Comparison of ENCODE assay signal across 8 cellular contexts in the genomic region with DNA sequence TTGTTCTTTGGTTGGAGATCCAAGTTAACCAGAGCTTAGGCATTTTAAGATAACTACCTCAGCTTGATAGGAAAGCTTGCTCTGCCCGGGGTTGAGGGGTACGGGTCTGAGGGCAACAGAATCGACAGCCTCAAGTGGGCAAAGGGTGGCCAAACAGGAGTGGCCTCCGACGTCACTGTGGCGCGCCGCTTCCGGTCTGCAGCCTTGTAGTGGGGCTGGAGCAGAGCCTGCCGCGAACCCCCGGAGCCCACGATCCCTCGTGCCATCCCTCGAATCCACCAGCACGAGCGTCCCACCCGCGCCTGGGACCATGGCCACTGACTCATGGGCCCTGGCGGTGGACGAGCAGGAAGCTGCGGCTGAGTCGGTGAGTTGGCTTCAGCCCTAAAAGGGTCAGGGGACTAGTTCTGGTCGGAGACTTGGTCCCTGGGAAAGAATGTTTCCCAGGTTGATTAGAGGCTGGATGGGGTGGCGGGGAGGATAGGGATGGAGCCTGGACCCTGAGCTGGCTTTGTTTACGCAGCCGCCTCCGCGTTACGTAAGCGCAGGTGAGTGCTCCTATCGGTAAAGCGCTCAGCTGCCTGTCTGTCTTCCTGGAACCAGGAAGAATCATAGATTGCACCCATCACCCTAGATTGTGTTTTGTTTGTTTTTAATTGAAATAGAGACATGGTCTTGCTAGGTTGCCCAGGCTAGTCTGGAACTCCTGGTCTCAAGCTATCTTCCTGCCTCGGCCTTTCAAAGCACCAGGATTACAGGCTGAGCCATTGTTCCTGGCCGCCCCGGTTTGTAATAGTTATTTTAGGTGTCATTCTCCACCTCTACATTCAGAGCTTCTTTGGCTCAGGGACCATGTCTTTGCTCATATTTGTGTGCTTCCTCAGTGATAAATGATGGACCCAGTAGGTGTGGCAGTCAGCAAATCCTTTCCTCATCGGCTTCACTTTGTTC. TPM values are rescaled to one million over a fixed set of nuclear protein-coding genes. Genes with fewer than 3 reads are reported as not detected.
DNase-seq lines count a peak whose midpoint lies in the region; ATAC-seq and TF ChIP-seq lines count a peak whose summit lies in the region.

A gene (plus strand): TSS at position 199 of the 951 bp plus-strand sequence. CDS start 112 bp downstream, at position 311.

- no peaks in the 10 kb centered on the region for H3K27me3 Mint-ChIP-seq in T-helper 1 cell treated with Interleukin-12 subunit alpha and Interleukin-12 subunit beta and Interleukin-4 antibody, amounts not matched to agents 30 μg/mL and 1 μg/mL, for 36 hours (ENCODE audit: low read depth)
- H3K27me3 Mint-ChIP-seq in progenitor cell of endocrine pancreas, result no peaks in the 10 kb centered on the region

- intact Hi-C loops in left ventricle myocardium superior (cut with micrococcal nuclease), result no loop called here

- TF ChIP-seq CTCF in HEK293 (tag by site-specific recombination; IDR thresholded peaks at IDR 0.05) (no peak), progenitor cell of endocrine pancreas (IDR thresholded peaks at IDR 0.05; ENCODE audit: unreplicated experiment) (no peak)

- H3K9me3 Mint-ChIP-seq in T-helper 1 cell treated with Interleukin-12 subunit alpha and Interleukin-12 subunit beta and Interleukin-4 antibody, amounts not matched to agents 30 μg/mL and 1 μg/mL, for 36 hours, result peaks cover 11% of the 10 kb centered on the region
- H3K9me3 Mint-ChIP-seq in progenitor cell of endocrine pancreas (ENCODE audit: low read depth), result peaks cover 10% of the 10 kb centered on the region

- H3K4me3 ChIP-seq in HEK293 (ENCODE audit: low read depth, low read length), result peak within 1 kb of the TSS; percentile 86
- H3K4me3 ChIP-seq in urinary bladder (ENCODE audit: low read depth, low read length), result peak within 1 kb of the TSS; percentile 76

- peak; percentile 96 for ATAC-seq in left ventricle myocardium superior

- H3K4me1 ChIP-seq in HEK293 (ENCODE audit: control insufficient read depth, insufficient read depth, low read length), result no peaks in the 10 kb centered on the region
- no peaks in the 10 kb centered on the region for H3K4me1 ChIP-seq in urinary bladder (ENCODE audit: insufficient read depth)

- H3K4me1 Mint-ChIP-seq in T-helper 1 cell treated with Interleukin-12 subunit alpha and Interleukin-12 subunit beta and Interleukin-4 antibody, amounts not matched to agents 30 μg/mL and 1 μg/mL, for 36 hours (ENCODE audit: low read depth), result peaks cover 31% of the 10 kb centered on the region
- peaks cover 11% of the 10 kb centered on the region for H3K4me1 Mint-ChIP-seq in progenitor cell of endocrine pancreas (ENCODE audit: low read depth)

- POLR2A ChIA-PET in HEK293 (lab: Yijun Ruan, JAX), result interaction anchor here (0.6 to 2.0 kb wide), 5 partner anchors 11 to 48 kb away, joined by 3 to 32 read pairs (median 6); a partner anchor contains a TSS

- H3K27ac ChIP-seq in HEK293 (ENCODE audit: extremely low read depth, low read depth, low read length) (peak within 1 kb of the TSS; percentile 83), urinary bladder (ENCODE audit: low read depth) (peak within 1 kb of the TSS; percentile 98)

- 1% methylated on average over 37 of the region's 37 CpGs for WGBS in urinary bladder

- CTCF ChIA-PET in HEK293 (lab: Yijun Ruan, JAX), result interaction anchor here (0.7 to 1.2 kb wide), 3 partner anchors 10 to 472 kb away, joined by 3 to 4 read pairs (median 3); a partner anchor contains a TSS

- H3K36me3 ChIP-seq in HEK293 (ENCODE audit: control insufficient read depth in 2 of 2, insufficient read depth in 1 of 2, low read length in 2 of 2) (peaks cover 0 to 3% of the 10 kb centered on the region in 2 experiments; a peak in 2 of 3 replicates), urinary bladder (ENCODE audit: insufficient read depth) (no peaks in the 10 kb centered on the region)

- H3K4me3 Mint-ChIP-seq in T-helper 1 cell treated with Interleukin-12 subunit alpha and Interleukin-12 subunit beta and Interleukin-4 antibody, amounts not matched to agents 30 μg/mL and 1 μg/mL, for 36 hours, result peak within 1 kb of the TSS; percentile 96
- peak within 1 kb of the TSS; percentile 95 for H3K4me3 Mint-ChIP-seq in progenitor cell of endocrine pancreas (ENCODE audit: low read depth)

- peaks cover 32% of the 10 kb centered on the region for H3K36me3 Mint-ChIP-seq in T-helper 1 cell treated with Interleukin-12 subunit alpha and Interleukin-12 subunit beta and Interleukin-4 antibody, amounts not matched to agents 30 μg/mL and 1 μg/mL, for 36 hours (ENCODE audit: low read depth)
- peaks cover 22% of the 10 kb centered on the region for H3K36me3 Mint-ChIP-seq in progenitor cell of endocrine pancreas (ENCODE audit: insufficient read depth)

- no peaks in the 10 kb centered on the region for H3K9me3 ChIP-seq in HEK293 (ENCODE audit: control insufficient read depth, insufficient read depth, low read depth, low read length)

- H3K27ac Mint-ChIP-seq in T-helper 1 cell treated with Interleukin-12 subunit alpha and Interleukin-12 subunit beta and Interleukin-4 antibody, amounts not matched to agents 30 μg/mL and 1 μg/mL, for 36 hours, result peak within 1 kb of the TSS; percentile 93
- H3K27ac Mint-ChIP-seq in progenitor cell of endocrine pancreas, result peak within 1 kb of the TSS; percentile 99

- DNase-seq in ELF-1 (ENCODE audit: low read depth, low spot score), result peak; percentile 80
- peak; percentile 35 for DNase-seq in NCI-H1105 (lab: John Stamatoyannopoulos, UW)
- peak; percentile 5 to 88 (median 70) for DNase-seq in anterior cingulate cortex (lab: John Stamatoyannopoulos, UW)
- DNase-seq in left ventricle myocardium superior, result peak; percentile 89
- DNase-seq in progenitor cell of endocrine pancreas (ENCODE audit: low spot score, unreplicated experiment), result peak; percentile 27

TF ChIP-seq in HEK293, 187 proteins besides CTCF, POLR2A, EP300 and RAD21 (continues in another document):
- TF ChIP-seq ZNF335 (tag by site-specific recombination; conservative IDR thresholded peaks at IDR 0.05), result peak; percentile 90
- TF ChIP-seq MZF1 (tag by site-specific recombination; IDR thresholded peaks at IDR 0.05; ENCODE audit: borderline replicate concordance), result no peak
- peak; percentile 73 for TF ChIP-seq ZNF785 (tag by site-specific recombination; IDR thresholded peaks at IDR 0.05)
- TF ChIP-seq ZNF585B (tag by site-specific recombination; IDR thresholded peaks at IDR 0.05), result no peak
- no peak for TF ChIP-seq ZNF366 (tag by site-specific recombination; conservative IDR thresholded peaks at IDR 0.05)
- no peak for TF ChIP-seq ZNF777 (tag by site-specific recombination; IDR thresholded peaks at IDR 0.05; ENCODE audit: borderline replicate concordance)
- no peak for TF ChIP-seq OSR2 (tag by site-specific recombination; IDR thresholded peaks at IDR 0.05)
- no peak for TF ChIP-seq ZNF544 (tag by site-specific recombination; IDR thresholded peaks at IDR 0.05)
- TF ChIP-seq ZNF48 (tag by site-specific recombination; IDR thresholded peaks at IDR 0.05), result no peak
- TF ChIP-seq, protein P1, sequence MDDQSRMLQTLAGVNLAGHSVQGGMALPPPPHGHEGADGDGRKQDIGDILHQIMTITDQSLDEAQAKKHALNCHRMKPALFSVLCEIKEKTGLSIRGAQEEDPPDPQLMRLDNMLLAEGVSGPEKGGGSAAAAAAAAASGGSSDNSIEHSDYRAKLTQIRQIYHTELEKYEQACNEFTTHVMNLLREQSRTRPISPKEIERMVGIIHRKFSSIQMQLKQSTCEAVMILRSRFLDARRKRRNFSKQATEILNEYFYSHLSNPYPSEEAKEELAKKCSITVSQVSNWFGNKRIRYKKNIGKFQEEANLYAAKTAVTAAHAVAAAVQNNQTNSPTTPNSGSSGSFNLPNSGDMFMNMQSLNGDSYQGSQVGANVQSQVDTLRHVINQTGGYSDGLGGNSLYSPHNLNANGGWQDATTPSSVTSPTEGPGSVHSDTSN (CRISPR knock-in tag; IDR thresholded peaks at IDR 0.05), result 0 out of 2 replicates have a peak, but pooled peaks have one; percentile 21
- peak; percentile 94 for TF ChIP-seq ZBTB17 (tag by site-specific recombination; IDR thresholded peaks at IDR 0.05)
- peak; percentile 86 for TF ChIP-seq ZBTB20 (tag by site-specific recombination; IDR thresholded peaks at IDR 0.05)
- TF ChIP-seq, protein P2, sequence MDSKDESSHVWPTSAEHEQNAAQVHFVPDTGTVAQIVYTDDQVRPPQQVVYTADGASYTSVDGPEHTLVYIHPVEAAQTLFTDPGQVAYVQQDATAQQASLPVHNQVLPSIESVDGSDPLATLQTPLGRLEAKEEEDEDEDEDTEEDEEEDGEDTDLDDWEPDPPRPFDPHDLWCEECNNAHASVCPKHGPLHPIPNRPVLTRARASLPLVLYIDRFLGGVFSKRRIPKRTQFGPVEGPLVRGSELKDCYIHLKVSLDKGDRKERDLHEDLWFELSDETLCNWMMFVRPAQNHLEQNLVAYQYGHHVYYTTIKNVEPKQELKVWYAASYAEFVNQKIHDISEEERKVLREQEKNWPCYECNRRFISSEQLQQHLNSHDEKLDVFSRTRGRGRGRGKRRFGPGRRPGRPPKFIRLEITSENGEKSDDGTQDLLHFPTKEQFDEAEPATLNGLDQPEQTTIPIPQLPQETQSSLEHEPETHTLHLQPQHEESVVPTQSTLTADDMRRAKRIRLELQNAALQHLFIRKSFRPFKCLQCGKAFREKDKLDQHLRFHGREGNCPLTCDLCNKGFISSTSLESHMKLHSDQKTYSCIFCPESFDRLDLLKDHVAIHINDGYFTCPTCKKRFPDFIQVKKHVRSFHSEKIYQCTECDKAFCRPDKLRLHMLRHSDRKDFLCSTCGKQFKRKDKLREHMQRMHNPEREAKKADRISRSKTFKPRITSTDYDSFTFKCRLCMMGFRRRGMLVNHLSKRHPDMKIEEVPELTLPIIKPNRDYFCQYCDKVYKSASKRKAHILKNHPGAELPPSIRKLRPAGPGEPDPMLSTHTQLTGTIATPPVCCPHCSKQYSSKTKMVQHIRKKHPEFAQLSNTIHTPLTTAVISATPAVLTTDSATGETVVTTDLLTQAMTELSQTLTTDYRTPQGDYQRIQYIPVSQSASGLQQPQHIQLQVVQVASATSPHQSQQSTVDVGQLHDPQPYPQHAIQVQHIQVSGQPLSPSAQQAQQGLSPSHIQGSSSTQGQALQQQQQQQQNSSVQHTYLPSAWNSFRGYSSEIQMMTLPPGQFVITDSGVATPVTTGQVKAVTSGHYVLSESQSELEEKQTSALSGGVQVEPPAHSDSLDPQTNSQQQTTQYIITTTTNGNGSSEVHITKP (tag by site-specific recombination; IDR thresholded peaks at IDR 0.05), result 0 out of 2 replicates have a peak, but pooled peaks have one; percentile 11
- 0 out of 2 replicates have a peak, but pooled peaks have one; percentile 27 for TF ChIP-seq ZEB2 (tag by site-specific recombination; IDR thresholded peaks at IDR 0.05)

RNA-seq across cellular contexts. Expression of the gene that starts here (rescaled TPM):
- total RNA-seq in left ventricle myocardium superior (16.6 TPM), progenitor cell of endocrine pancreas (36.4 and 38.3 TPM in 2 replicates), urinary bladder (16.3 TPM)
- polyA plus RNA-seq in urinary bladder, result 25.9 TPM

Comparison
In these comparisons a context has a peak if more than half of its experiments do, and no peak if none do; other contexts are left out.
1. Peak in every context shown above with its lines: DNase-seq, ATAC-seq, H3K4me3 ChIP-seq and H3K27ac ChIP-seq.
2. DNase-seq: peak in every context shown above with its lines; median percentile 89 in left ventricle myocardium superior; 80 in ELF-1; 70 in anterior cingulate cortex; 35 in NCI-H1105; 27 in progenitor cell of endocrine pancreas.